1 cellular context compared by ENCODE assay signal in genomic region chr11:57403176-57404147, GRCh38.
TF ChIP-seq lines count a peak whose summit lies in the region.

No MANE protein-coding gene starts in this region.

TF ChIP-seq in GM12878, 131 proteins besides CTCF, POLR2A, EP300 and RAD21:
- TF ChIP-seq SPI1 (IDR thresholded peaks at IDR 0.05; ENCODE audit: borderline replicate concordance, insufficient read depth, low read depth, low read length): peak; percentile 24; the same call in 1 of the 2 replicates
- TF ChIP-seq, protein P1, sequence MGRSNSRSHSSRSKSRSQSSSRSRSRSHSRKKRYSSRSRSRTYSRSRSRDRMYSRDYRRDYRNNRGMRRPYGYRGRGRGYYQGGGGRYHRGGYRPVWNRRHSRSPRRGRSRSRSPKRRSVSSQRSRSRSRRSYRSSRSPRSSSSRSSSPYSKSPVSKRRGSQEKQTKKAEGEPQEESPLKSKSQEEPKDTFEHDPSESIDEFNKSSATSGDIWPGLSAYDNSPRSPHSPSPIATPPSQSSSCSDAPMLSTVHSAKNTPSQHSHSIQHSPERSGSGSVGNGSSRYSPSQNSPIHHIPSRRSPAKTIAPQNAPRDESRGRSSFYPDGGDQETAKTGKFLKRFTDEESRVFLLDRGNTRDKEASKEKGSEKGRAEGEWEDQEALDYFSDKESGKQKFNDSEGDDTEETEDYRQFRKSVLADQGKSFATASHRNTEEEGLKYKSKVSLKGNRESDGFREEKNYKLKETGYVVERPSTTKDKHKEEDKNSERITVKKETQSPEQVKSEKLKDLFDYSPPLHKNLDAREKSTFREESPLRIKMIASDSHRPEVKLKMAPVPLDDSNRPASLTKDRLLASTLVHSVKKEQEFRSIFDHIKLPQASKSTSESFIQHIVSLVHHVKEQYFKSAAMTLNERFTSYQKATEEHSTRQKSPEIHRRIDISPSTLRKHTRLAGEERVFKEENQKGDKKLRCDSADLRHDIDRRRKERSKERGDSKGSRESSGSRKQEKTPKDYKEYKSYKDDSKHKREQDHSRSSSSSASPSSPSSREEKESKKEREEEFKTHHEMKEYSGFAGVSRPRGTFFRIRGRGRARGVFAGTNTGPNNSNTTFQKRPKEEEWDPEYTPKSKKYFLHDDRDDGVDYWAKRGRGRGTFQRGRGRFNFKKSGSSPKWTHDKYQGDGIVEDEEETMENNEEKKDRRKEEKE (IDR thresholded peaks at IDR 0.05): no peak
